19 cellular contexts compared by ENCODE assay signal in genomic region chrX:77451041-77451440, GRCh38. TPM values are rescaled to one million over a fixed set of nuclear protein-coding genes. Genes with fewer than 3 reads are reported as not detected.
DNase-seq lines count a peak whose midpoint lies in the region; ATAC-seq lines count a peak whose summit lies in the region.
"Had no signal": no experiment of that assay in that cellular context is flagged by ENCODE, and none has a peak within 500 bp of the region (broad histone marks: within the 10 kb centered on the region; RNA-seq: fewer than 3 reads in every experiment).

No MANE protein-coding gene starts in this region.

- peaks cover 35% of the 10 kb centered on the region for H3K27me3 Mint-ChIP-seq in activated naive CD4-positive, alpha-beta T cell treated with anti-CD3 and anti-CD28 coated beads, Interleukin-2, amount 10 ng/mL, durations not matched to agents 7 days and 5 days

- peaks cover 11% of the 10 kb centered on the region for H3K4me1 Mint-ChIP-seq in activated naive CD4-positive, alpha-beta T cell treated with anti-CD3 and anti-CD28 coated beads, Interleukin-2, amount 10 ng/mL, durations not matched to agents 7 days and 5 days

- no peak overlapping the region for H3K4me3 Mint-ChIP-seq in activated naive CD4-positive, alpha-beta T cell treated with anti-CD3 and anti-CD28 coated beads, Interleukin-2, amount 10 ng/mL, durations not matched to agents 7 days and 5 days
- H3K4me3 Mint-ChIP-seq: mesothelial cell of epicardium, T-cell had no signal

- no peaks in the 10 kb centered on the region for H3K9me3 Mint-ChIP-seq in activated naive CD4-positive, alpha-beta T cell treated with anti-CD3 and anti-CD28 coated beads, Interleukin-2, amount 10 ng/mL, durations not matched to agents 7 days and 5 days
- H3K9me3 Mint-ChIP-seq: T-cell had no signal

- DNase-seq in A172 (ENCODE audit: low spot score) (peak; percentile 66), RKO (ENCODE audit: low spot score) (peak; percentile 51), fibroblast of peridontal ligament (ENCODE audit: extremely low read depth) (peak; percentile 13), NAMALWA (ENCODE audit: low spot score) (no peak)
- no peak for DNase-seq in activated naive CD4-positive, alpha-beta T cell treated with anti-CD3 and anti-CD28 coated beads, Interleukin-2, amount 10 ng/mL, durations not matched to agents 7 days and 5 days
- DNase-seq in effector CD8-positive, alpha-beta T cell (lab: John Stamatoyannopoulos, UW), result no peak
- DNase-seq: activated CD4-positive, CD25-positive, alpha-beta regulatory T cell treated with anti-CD3 and anti-CD28 coated beads, Interleukin-2, amount 50 U/mL, for 72 hours; activated T-cell treated with anti-CD3 and anti-CD28 coated beads, Interleukin-2, amount 50 U/mL, for 48 hours; AML-193; aorta; DMS53; KG1; NCI-H2029; pancreas; T-cell had no signal

- peak; percentile 49 for ATAC-seq in GM18909 (IDR thresholded peaks at IDR 0.05; ENCODE audit: poor library complexity, unreplicated experiment)
- ATAC-seq in HG03175 (IDR thresholded peaks at IDR 0.05; ENCODE audit: unreplicated experiment), result no peak
- ATAC-seq: pancreas, T-cell had no signal

- no peak overlapping the region for H3K27ac Mint-ChIP-seq in activated naive CD4-positive, alpha-beta T cell treated with anti-CD3 and anti-CD28 coated beads, Interleukin-2, amount 10 ng/mL, durations not matched to agents 7 days and 5 days
- H3K27ac Mint-ChIP-seq: mesothelial cell of epicardium, T-cell had no signal

- H3K36me3 Mint-ChIP-seq in activated naive CD4-positive, alpha-beta T cell treated with anti-CD3 and anti-CD28 coated beads, Interleukin-2, amount 10 ng/mL, durations not matched to agents 7 days and 5 days, result no peaks in the 10 kb centered on the region
- H3K36me3 Mint-ChIP-seq: mesothelial cell of epicardium, T-cell had no signal

- CTCF ChIA-PET in activated naive CD4-positive, alpha-beta T cell treated with anti-CD3 and anti-CD28 coated beads, Interleukin-2, amount 10 ng/mL, durations not matched to agents 7 days and 5 days (lab: Charles Lee), result no interaction called here

RNA-seq across cellular contexts. Expression of gene FGF16, which starts 3.9 kb away (rescaled TPM):
- total RNA-seq in A172 (2014; rRNA removed; shearing (Covaris generic)), result not detected in 2 replicates
- total RNA-seq: mesothelial cell of epicardium, pancreas, T-cell, vagina had no signal

Comparison
In these comparisons a context has a peak if more than half of its experiments do, and no peak if none do; other contexts are left out.
1. DNase-seq: peak in A172 (single experiment), RKO (single experiment) and fibroblast of peridontal ligament (single experiment); none in NAMALWA (single experiment), activated naive CD4-positive, alpha-beta T cell treated with anti-CD3 and anti-CD28 coated beads, Interleukin-2, amount 10 ng/mL, durations not matched to agents 7 days and 5 days (single experiment) and effector CD8-positive, alpha-beta T cell (single experiment).